Comparison of ENCODE assay signal across 21 cellular contexts in genomic region chr7:562394-562675, GRCh38.
"Had no signal": no experiment of that assay in that cellular context is flagged by ENCODE, and none has a peak within 500 bp of the region (broad histone marks: within the 10 kb centered on the region; RNA-seq: fewer than 3 reads in every experiment).

No MANE protein-coding gene starts in this region.

- H3K27ac ChIP-seq: ascending aorta, breast epithelium, coronary artery, neutrophil, parathyroid adenoma had no signal

- H3K4me1 ChIP-seq: breast epithelium, parathyroid adenoma had no signal

- H3K27ac Mint-ChIP-seq: activated T-helper 17 cell treated with anti-CD3 and anti-CD28 coated beads, Interleukin-2, amount 50 U/mL, for 72 hours; memory B cell; stimulated activated memory B cell treated with anti-CD40 and anti-IgM and Interleukin-4, amounts not matched to agents 10 μg/mL and 1 μg/mL and 100 μg/mL, for 72 hours; T-cell; type B pancreatic cell had no signal

- H3K4me1 Mint-ChIP-seq: memory B cell; naive B cell; stimulated activated memory B cell treated with anti-CD40 and anti-IgM and Interleukin-4, amounts not matched to agents 10 μg/mL and 1 μg/mL and 100 μg/mL, for 72 hours had no signal

- H3K9me3 ChIP-seq: ascending aorta, breast epithelium, neutrophil, testis had no signal

- H3K4me3 Mint-ChIP-seq: activated T-helper 17 cell treated with anti-CD3 and anti-CD28 coated beads, Interleukin-2, amount 50 U/mL, for 72 hours; memory B cell; naive B cell; stimulated activated memory B cell treated with anti-CD40 and anti-IgM and Interleukin-4, amounts not matched to agents 10 μg/mL and 1 μg/mL and 100 μg/mL, for 72 hours; T-cell; type B pancreatic cell had no signal

- H3K9ac ChIP-seq: parathyroid adenoma had no signal

- DNase-seq: activated CD4-positive, alpha-beta T cell treated with anti-CD3 and anti-CD28 coated beads, Interleukin-2, amount 50 U/mL, for 1 hour; activated naive CD4-positive, alpha-beta T cell; erythroblast; head of caudate nucleus; left ventricle myocardium superior; naive B cell; stimulated activated CD4-positive, alpha-beta T cell treated with anti-CD3 and anti-CD28 coated beads, Interleukin-4, amount 100 ng/mL, for 4 hours; T-cell; T1000; testis had no signal

- H3K9me3 Mint-ChIP-seq: activated T-helper 17 cell treated with anti-CD3 and anti-CD28 coated beads, Interleukin-2, amount 50 U/mL, for 72 hours; memory B cell; naive B cell; T-cell; type B pancreatic cell had no signal

- H3K27me3 ChIP-seq: ascending aorta, breast epithelium, neutrophil, testis had no signal

- H3K27me3 Mint-ChIP-seq: activated T-helper 17 cell treated with anti-CD3 and anti-CD28 coated beads, Interleukin-2, amount 50 U/mL, for 72 hours; memory B cell; naive B cell; stimulated activated memory B cell treated with anti-CD40 and anti-IgM and Interleukin-4, amounts not matched to agents 10 μg/mL and 1 μg/mL and 100 μg/mL, for 72 hours; T-cell; type B pancreatic cell had no signal

- H3K4me3 ChIP-seq: ascending aorta, breast epithelium, coronary artery, testis had no signal

- H3K36me3 Mint-ChIP-seq: naive B cell, type B pancreatic cell had no signal

- H3K36me3 ChIP-seq: ascending aorta, breast epithelium, neutrophil had no signal

- ATAC-seq: activated CD4-positive, CD25-positive, alpha-beta regulatory T cell treated with anti-CD3 and anti-CD28 coated beads, Interleukin-2, amount 50 U/mL, for 24 hours; activated T-helper 17 cell treated with anti-CD3 and anti-CD28 coated beads, Interleukin-2, amount 50 U/mL, for 72 hours; left ventricle myocardium superior; sciatic nerve; stimulated activated memory B cell treated with anti-CD40 and anti-IgM and Interleukin-4, amounts not matched to agents 10 μg/mL and 1 μg/mL and 100 μg/mL, for 72 hours; T-cell had no signal
